In genomic region chr9:68685213-68685612, GRCh38 we compare ENCODE assay signal across 18 cellular contexts. TPM values are rescaled to one million over a fixed set of nuclear protein-coding genes. Genes with fewer than 3 reads are reported as not detected.
DNase-seq lines count a peak whose midpoint lies in the region; ATAC-seq and TF ChIP-seq lines count a peak whose summit lies in the region.
"Had no signal": no experiment of that assay in that cellular context is flagged by ENCODE, and none has a peak within 500 bp of the region (broad histone marks: within the 10 kb centered on the region; RNA-seq: fewer than 3 reads in every experiment).

No MANE protein-coding gene starts in this region.

- TF ChIP-seq POLR2A in Peyer's patch (IDR thresholded peaks at IDR 0.05): no peak

- peak overlapping the region; percentile 37; the same call in 1 of the 2 replicates for H2AFZ ChIP-seq in KMS-11 (ENCODE audit: low read depth)
- H2AFZ ChIP-seq in SU-DHL-6 (ENCODE audit: low read depth, low read length, severe bottlenecking): peak overlapping the region; percentile 60

- H4K20me1 ChIP-seq in KMS-11 (ENCODE audit: insufficient read depth) (no peaks in the 10 kb centered on the region), SU-DHL-6 (ENCODE audit: low read depth, low read length) (no peaks in the 10 kb centered on the region)

- POLR2A ChIA-PET in activated CD8-positive, alpha-beta T cell treated with anti-CD3 and anti-CD28 coated beads, Interleukin-2, amount 10 ng/mL, durations not matched to agents 7 days and 5 days (lab: Charles Lee): no interaction called here

- H3K79me2 ChIP-seq in KMS-11 (ENCODE audit: insufficient read depth, low read depth) (no peaks in the 10 kb centered on the region), SU-DHL-6 (ENCODE audit: insufficient read depth, low read length) (no peaks in the 10 kb centered on the region)

- no peaks in the 10 kb centered on the region for H3K9me3 Mint-ChIP-seq in activated CD8-positive, alpha-beta T cell treated with anti-CD3 and anti-CD28 coated beads, Interleukin-2, amount 10 ng/mL, durations not matched to agents 7 days and 5 days (ENCODE audit: insufficient read depth)
- H3K9me3 Mint-ChIP-seq: CD4-positive, alpha-beta memory T cell had no signal

- no peak overlapping the region for H3K4me3 Mint-ChIP-seq in activated CD8-positive, alpha-beta T cell treated with anti-CD3 and anti-CD28 coated beads, Interleukin-2, amount 10 ng/mL, durations not matched to agents 7 days and 5 days
- H3K4me3 Mint-ChIP-seq: CD4-positive, alpha-beta memory T cell had no signal

- H3K27ac ChIP-seq in KMS-11: no peak overlapping the region
- no peak overlapping the region for H3K27ac ChIP-seq in SU-DHL-6 (ENCODE audit: low read depth, low read length)
- H3K27ac ChIP-seq in Peyer's patch: no peak overlapping the region
- H3K27ac ChIP-seq: A549, C4-2B had no signal

- no peaks in the 10 kb centered on the region for H3K36me3 Mint-ChIP-seq in activated CD8-positive, alpha-beta T cell treated with anti-CD3 and anti-CD28 coated beads, Interleukin-2, amount 10 ng/mL, durations not matched to agents 7 days and 5 days (ENCODE audit: low read depth)
- H3K36me3 Mint-ChIP-seq: CD4-positive, alpha-beta memory T cell had no signal

- H3K4me3 ChIP-seq in KMS-11 (IDR thresholded peaks at IDR 0.05; ENCODE audit: insufficient read depth, low read depth, low read length) (no peak overlapping the region), SU-DHL-6 (ENCODE audit: insufficient read depth, low read length, poor library complexity, severe bottlenecking) (no peak overlapping the region), Peyer's patch (no peak overlapping the region)
- H3K4me3 ChIP-seq: A549, GM12878 had no signal

- H3F3A ChIP-seq in SU-DHL-6 (ENCODE audit: insufficient read depth): no peaks in the 10 kb centered on the region

- TF ChIP-seq CTCF in KMS-11 (conservative IDR thresholded peaks at IDR 0.05; ENCODE audit: low read depth, low read length) (no peak), SU-DHL-6 (IDR thresholded peaks at IDR 0.05; ENCODE audit: insufficient read depth, low read length, poor library complexity, severe bottlenecking) (no peak), Peyer's patch (IDR thresholded peaks at IDR 0.05) (no peak)

- H3K4me1 Mint-ChIP-seq in activated CD8-positive, alpha-beta T cell treated with anti-CD3 and anti-CD28 coated beads, Interleukin-2, amount 10 ng/mL, durations not matched to agents 7 days and 5 days (ENCODE audit: low read depth): no peaks in the 10 kb centered on the region
- H3K4me1 Mint-ChIP-seq: CD4-positive, alpha-beta memory T cell had no signal

- H3K9ac ChIP-seq in KMS-11 (no peak overlapping the region), SU-DHL-6 (ENCODE audit: low read length) (no peak overlapping the region)

- H3K27me3 Mint-ChIP-seq in activated CD8-positive, alpha-beta T cell treated with anti-CD3 and anti-CD28 coated beads, Interleukin-2, amount 10 ng/mL, durations not matched to agents 7 days and 5 days (ENCODE audit: low read depth): peaks cover 15% of the 10 kb centered on the region

- H3K4me2 ChIP-seq in KMS-11: no peak overlapping the region
- H3K4me2 ChIP-seq in SU-DHL-6 (ENCODE audit: low read depth, low read length, poor library complexity, severe bottlenecking): peak overlapping the region; percentile 28
- H3K4me2 ChIP-seq: A549 had no signal

- H3K4me1 ChIP-seq in KMS-11 (ENCODE audit: low read depth, poor library complexity, severe bottlenecking) (no peaks in the 10 kb centered on the region), Peyer's patch (no peaks in the 10 kb centered on the region)
- H3K4me1 ChIP-seq: A549, BE2C had no signal

- H3K36me3 ChIP-seq in KMS-11 (ENCODE audit: insufficient read depth): no peaks in the 10 kb centered on the region
- no peaks in the 10 kb centered on the region for H3K36me3 ChIP-seq in SU-DHL-6 (ENCODE audit: low read length)
- no peaks in the 10 kb centered on the region for H3K36me3 ChIP-seq in Peyer's patch
- H3K36me3 ChIP-seq: BE2C had no signal

- H3K9me3 ChIP-seq in SU-DHL-6 (ENCODE audit: insufficient read depth, low read length): no peaks in the 10 kb centered on the region
- no peaks in the 10 kb centered on the region for H3K9me3 ChIP-seq in Peyer's patch
- H3K9me3 ChIP-seq: A549, BE2C had no signal

- CTCF ChIA-PET in activated CD8-positive, alpha-beta T cell treated with anti-CD3 and anti-CD28 coated beads, Interleukin-2, amount 10 ng/mL, durations not matched to agents 7 days and 5 days (lab: Charles Lee): interaction anchor here (1.2 to 1.3 kb wide), 2 partner anchors 10 to 102 kb away, joined by 3 read pairs; no protein-coding TSS in a partner anchor

- no peaks in the 10 kb centered on the region for H3K9me2 ChIP-seq in SU-DHL-6 (replicated peaks; ENCODE audit: insufficient read depth, low read length)

- H3K27me3 ChIP-seq in KMS-11 (ENCODE audit: insufficient read depth, low read depth) (no peaks in the 10 kb centered on the region), SU-DHL-6 (ENCODE audit: low read length) (no peaks in the 10 kb centered on the region), Peyer's patch (no peaks in the 10 kb centered on the region)
- H3K27me3 ChIP-seq: BE2C had no signal

- ATAC-seq in HG02588 (IDR thresholded peaks at IDR 0.05; ENCODE audit: unreplicated experiment) (peak; percentile 10), left colon (peak; percentile 55), GM21786 (IDR thresholded peaks at IDR 0.05; ENCODE audit: unreplicated experiment) (no peak)
- ATAC-seq in activated CD8-positive, alpha-beta T cell treated with anti-CD3 and anti-CD28 coated beads, Interleukin-2, amount 10 ng/mL, durations not matched to agents 7 days and 5 days: no peak

- no peak for DNase-seq in left colon
- DNase-seq in Peyer's patch: no peak
- DNase-seq in activated T-cell treated with anti-CD3 and anti-CD28 coated beads, Interleukin-2, amount 50 U/mL, for 48 hours: no peak
- DNase-seq in activated CD8-positive, alpha-beta T cell treated with anti-CD3 and anti-CD28 coated beads, Interleukin-2, amount 10 ng/mL, durations not matched to agents 7 days and 5 days: no peak
- DNase-seq: CD4-positive, alpha-beta memory T cell; DMS79; HCEC 1CT had no signal

- intact Hi-C loops in left colon (cut with DNase I, micrococcal nuclease): no loop called here

- no peak overlapping the region for H3K27ac Mint-ChIP-seq in activated CD8-positive, alpha-beta T cell treated with anti-CD3 and anti-CD28 coated beads, Interleukin-2, amount 10 ng/mL, durations not matched to agents 7 days and 5 days
- H3K27ac Mint-ChIP-seq: CD4-positive, alpha-beta memory T cell had no signal

RNA-seq across cellular contexts. Expression of gene PIP5K1B, which starts 19.8 kb away (rescaled TPM):
- total RNA-seq in left colon (10 to 100 TPM; 83.1 to 91.6 TPM), Peyer's patch (10 to 100 TPM; 15.7 to 60.1 (median 54.4) TPM)
- under 1 TPM; 0.13 to 0.16 TPM for total RNA-seq in activated CD8-positive, alpha-beta T cell treated with anti-CD3 and anti-CD28 coated beads, Interleukin-2, amount 10 ng/mL, durations not matched to agents 7 days and 5 days
- total RNA-seq: G401, H4, HT1080 had no signal

Comparison
In these comparisons a context has a peak if more than half of its experiments do, and no peak if none do; other contexts are left out.
1. ATAC-seq: peak in HG02588 (single experiment) and left colon (single experiment); none in GM21786 (single experiment) and activated CD8-positive, alpha-beta T cell treated with anti-CD3 and anti-CD28 coated beads, Interleukin-2, amount 10 ng/mL, durations not matched to agents 7 days and 5 days (single experiment).
2. RNA of gene PIP5K1B, which starts 19.8 kb away (total RNA-seq): 83.1 to 91.6 TPM in left colon and 15.7 to 60.1 TPM in Peyer's patch; 0.13 to 0.16 TPM in activated CD8-positive, alpha-beta T cell treated with anti-CD3 and anti-CD28 coated beads, Interleukin-2, amount 10 ng/mL, durations not matched to agents 7 days and 5 days; every median in the first group is over 10 times any median in the second.